9 cellular contexts compared by ENCODE assay signal in genomic region chr1:88302843-88303486, GRCh38.
DNase-seq lines count a peak whose midpoint lies in the region; ATAC-seq and TF ChIP-seq lines count a peak whose summit lies in the region.
"Had no signal": no experiment of that assay in that cellular context is flagged by ENCODE, and none has a peak within 500 bp of the region (broad histone marks: within the 10 kb centered on the region; RNA-seq: fewer than 3 reads in every experiment).

No MANE protein-coding gene starts in this region.

- peak overlapping the region in 1 of 5 experiments; percentile 53 for H3K4me3 Mint-ChIP-seq in brain
- H3K4me3 Mint-ChIP-seq in memory B cell: no peak overlapping the region
- no peak overlapping the region for H3K4me3 Mint-ChIP-seq in activated CD4-positive, alpha-beta memory T cell treated with anti-CD3 and anti-CD28 coated beads, Interleukin-2, amount 10 ng/mL, durations not matched to agents 7 days and 5 days
- no peak overlapping the region for H3K4me3 Mint-ChIP-seq in stimulated activated naive CD8-positive, alpha-beta T cell treated with anti-CD3 and anti-CD28 coated beads, Interleukin-15, amount 100 ng/mL, for 72 hours

- POLR2A ChIA-PET in activated CD4-positive, alpha-beta memory T cell treated with anti-CD3 and anti-CD28 coated beads, Interleukin-2, amount 10 ng/mL, durations not matched to agents 7 days and 5 days (lab: Charles Lee): no interaction called here

- H3K27me3 Mint-ChIP-seq in brain: peaks cover 3% of the 10 kb centered on the region
- H3K27me3 Mint-ChIP-seq in memory B cell: peaks cover 7% of the 10 kb centered on the region
- H3K27me3 Mint-ChIP-seq in activated CD4-positive, alpha-beta memory T cell treated with anti-CD3 and anti-CD28 coated beads, Interleukin-2, amount 10 ng/mL, durations not matched to agents 7 days and 5 days: no peaks in the 10 kb centered on the region
- H3K27me3 Mint-ChIP-seq in stimulated activated naive CD8-positive, alpha-beta T cell treated with anti-CD3 and anti-CD28 coated beads, Interleukin-15, amount 100 ng/mL, for 72 hours: no peaks in the 10 kb centered on the region

- H3K36me3 Mint-ChIP-seq in brain (no peaks in the 10 kb centered on the region), memory B cell (no peaks in the 10 kb centered on the region)
- no peaks in the 10 kb centered on the region for H3K36me3 Mint-ChIP-seq in activated CD4-positive, alpha-beta memory T cell treated with anti-CD3 and anti-CD28 coated beads, Interleukin-2, amount 10 ng/mL, durations not matched to agents 7 days and 5 days (ENCODE audit: low read depth)

- DNase-seq in Jurkat, Clone E6-1 (ENCODE audit: low read depth, low spot score): peak; percentile 4
- DNase-seq in memory B cell (ENCODE audit: low spot score in 2 of 2): peak in 1 of 2 donors; percentile 1
- DNase-seq in effector CD4-positive, alpha-beta T cell: no peak
- no peak for DNase-seq in activated CD4-positive, alpha-beta memory T cell treated with anti-CD3 and anti-CD28 coated beads, Interleukin-2, amount 10 ng/mL, durations not matched to agents 7 days and 5 days
- no peak for DNase-seq in stimulated activated naive CD8-positive, alpha-beta T cell treated with anti-CD3 and anti-CD28 coated beads, Interleukin-15, amount 100 ng/mL, for 72 hours

- ATAC-seq in memory B cell (ENCODE audit: low read depth): peak; percentile 43
- ATAC-seq in HG02798 (IDR thresholded peaks at IDR 0.05; ENCODE audit: poor library complexity, unreplicated experiment): no peak
- no peak for ATAC-seq in stimulated activated naive CD8-positive, alpha-beta T cell treated with anti-CD3 and anti-CD28 coated beads, Interleukin-15, amount 100 ng/mL, for 72 hours

- H3K4me3 ChIP-seq in Jurkat, Clone E6-1 (ENCODE audit: low read length): no peak overlapping the region

- peaks cover 0 to 3% (median 0%) of the 10 kb centered on the region in 5 experiments for H3K9me3 Mint-ChIP-seq in brain
- H3K9me3 Mint-ChIP-seq in memory B cell: no peaks in the 10 kb centered on the region
- no peaks in the 10 kb centered on the region for H3K9me3 Mint-ChIP-seq in activated CD4-positive, alpha-beta memory T cell treated with anti-CD3 and anti-CD28 coated beads, Interleukin-2, amount 10 ng/mL, durations not matched to agents 7 days and 5 days
- peaks cover 0 to 5% of the 10 kb centered on the region in 2 donors for H3K9me3 Mint-ChIP-seq in stimulated activated naive CD8-positive, alpha-beta T cell treated with anti-CD3 and anti-CD28 coated beads, Interleukin-15, amount 100 ng/mL, for 72 hours

- H3K4me1 Mint-ChIP-seq in brain (peaks cover 10% of the 10 kb centered on the region), memory B cell (no peaks in the 10 kb centered on the region)
- no peaks in the 10 kb centered on the region for H3K4me1 Mint-ChIP-seq in activated CD4-positive, alpha-beta memory T cell treated with anti-CD3 and anti-CD28 coated beads, Interleukin-2, amount 10 ng/mL, durations not matched to agents 7 days and 5 days
- no peaks in the 10 kb centered on the region for H3K4me1 Mint-ChIP-seq in stimulated activated naive CD8-positive, alpha-beta T cell treated with anti-CD3 and anti-CD28 coated beads, Interleukin-15, amount 100 ng/mL, for 72 hours

- H3K27ac Mint-ChIP-seq in brain: peak overlapping the region in 1 of 5 experiments; percentile 85
- no peak overlapping the region for H3K27ac Mint-ChIP-seq in memory B cell
- H3K27ac Mint-ChIP-seq in activated CD4-positive, alpha-beta memory T cell treated with anti-CD3 and anti-CD28 coated beads, Interleukin-2, amount 10 ng/mL, durations not matched to agents 7 days and 5 days: no peak overlapping the region
- H3K27ac Mint-ChIP-seq in stimulated activated naive CD8-positive, alpha-beta T cell treated with anti-CD3 and anti-CD28 coated beads, Interleukin-15, amount 100 ng/mL, for 72 hours: no peak overlapping the region

- CTCF ChIA-PET in activated CD4-positive, alpha-beta memory T cell treated with anti-CD3 and anti-CD28 coated beads, Interleukin-2, amount 10 ng/mL, durations not matched to agents 7 days and 5 days (lab: Charles Lee): interaction anchor here (1.1 kb wide), 1 partner anchor 122 kb away, joined by 3 read pairs; no protein-coding TSS in a partner anchor

- TF ChIP-seq CTCF in C4-2B (conservative IDR thresholded peaks at IDR 0.05): peak; percentile 54
- peak; percentile 80 to 86 for TF ChIP-seq CTCF in brain (conservative IDR thresholded peaks at IDR 0.05)

- no peak overlapping the region for H3K27ac ChIP-seq in C4-2B
- H3K27ac ChIP-seq: HL-60 had no signal
